ENCODE assay signal across 16 cellular contexts in the genomic region with DNA sequence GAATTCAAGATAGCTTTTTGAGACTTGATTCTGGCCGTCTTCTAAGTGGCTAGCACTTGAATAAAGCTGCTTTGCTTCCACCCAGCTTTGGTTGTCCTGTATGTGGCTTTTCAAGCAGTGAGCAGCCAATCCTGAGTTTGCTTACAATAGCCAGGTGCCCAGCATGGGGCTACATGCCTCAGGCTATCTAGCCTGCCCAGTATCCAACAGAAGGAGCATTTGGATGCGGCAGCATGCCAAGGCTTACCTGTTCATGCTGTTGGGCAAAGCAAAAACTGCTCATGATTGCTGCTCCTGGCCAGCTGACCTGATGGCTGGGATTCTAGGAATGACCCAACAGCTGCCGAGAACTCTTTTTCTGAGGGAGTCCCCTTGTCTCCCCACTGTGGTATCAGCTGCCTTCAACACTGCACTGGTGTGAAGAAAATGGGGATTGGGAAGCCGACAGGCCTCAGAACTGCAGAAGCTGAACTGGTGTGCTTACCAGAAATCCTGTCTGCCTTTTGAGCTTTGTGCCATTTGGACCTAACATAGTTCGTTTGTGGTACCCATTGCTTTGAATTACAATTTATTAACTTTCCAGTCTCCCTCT.
"Had no signal": no experiment of that assay in that cellular context is flagged by ENCODE, and none has a peak within 500 bp of the region (broad histone marks: within the 10 kb centered on the region; RNA-seq: fewer than 3 reads in every experiment).

No MANE protein-coding gene starts in this region.

- H3K4me3 ChIP-seq: body of pancreas, mucosa of descending colon, transverse colon had no signal

- H3K27ac ChIP-seq: body of pancreas, foreskin keratinocyte, transverse colon had no signal

- H3K27me3 Mint-ChIP-seq: naive thymus-derived CD8-positive, alpha-beta T cell had no signal

- H3K9me3 ChIP-seq: body of pancreas, mucosa of descending colon, transverse colon had no signal

- H3K36me3 Mint-ChIP-seq: activated naive CD8-positive, alpha-beta T cell treated with anti-CD3 and anti-CD28 coated beads for 36 hours; naive thymus-derived CD8-positive, alpha-beta T cell had no signal

- H3K4me1 ChIP-seq: body of pancreas had no signal

- DNase-seq: activated naive CD8-positive, alpha-beta T cell treated with anti-CD3 and anti-CD28 coated beads for 36 hours; amygdala; body of pancreas; cerebellar nuclear complex; effector CD8-positive, alpha-beta T cell; foreskin keratinocyte; head of caudate nucleus; mammary epithelial cell; mucosa of descending colon; naive thymus-derived CD8-positive, alpha-beta T cell; retina; stimulated activated CD4-positive, alpha-beta T cell treated with anti-CD3 and anti-CD28 coated beads, Interleukin-2, amount 100 ng/mL, for 48 hours; stimulated activated naive CD4-positive, alpha-beta T cell treated with Interleukin-2 at 50 U/mL for 16 hours; substantia nigra; transverse colon had no signal

- H3K36me3 ChIP-seq: transverse colon had no signal

- H3K27ac Mint-ChIP-seq: activated naive CD8-positive, alpha-beta T cell treated with anti-CD3 and anti-CD28 coated beads for 36 hours; activated T-helper 1 cell treated with anti-CD3 and anti-CD28 coated beads, Interleukin-12 subunit alpha, Interleukin-12 subunit beta, Interleukin-2, Interleukin-4 antibody, amounts not matched to agents 30 ng/mL and 10 ng/mL and 1 ng/mL, durations not matched to agents 14 hours and 24 hours and 36 hours; naive thymus-derived CD8-positive, alpha-beta T cell had no signal

- H3K4me3 Mint-ChIP-seq: activated naive CD8-positive, alpha-beta T cell treated with anti-CD3 and anti-CD28 coated beads for 36 hours; activated T-helper 1 cell treated with anti-CD3 and anti-CD28 coated beads, Interleukin-12 subunit alpha, Interleukin-12 subunit beta, Interleukin-2, Interleukin-4 antibody, amounts not matched to agents 30 ng/mL and 10 ng/mL and 1 ng/mL, durations not matched to agents 14 hours and 24 hours and 36 hours; naive thymus-derived CD8-positive, alpha-beta T cell had no signal

- ATAC-seq: body of pancreas; foreskin keratinocyte; mucosa of descending colon; naive thymus-derived CD8-positive, alpha-beta T cell had no signal

- H3K27me3 ChIP-seq: body of pancreas, foreskin keratinocyte, transverse colon had no signal

- H3K4me1 Mint-ChIP-seq: activated naive CD8-positive, alpha-beta T cell treated with anti-CD3 and anti-CD28 coated beads for 36 hours; naive thymus-derived CD8-positive, alpha-beta T cell had no signal
